8 cellular contexts compared by ENCODE assay signal in genomic region chr16:1781758-1782407, GRCh38. TPM values are rescaled to one million over a fixed set of nuclear protein-coding genes. Genes with fewer than 3 reads are reported as not detected.
A peak's percentile ranks its signal among the peaks of the same experiment; 100 is the strongest.
DNase-seq lines count a peak whose midpoint lies in the region; ATAC-seq lines count a peak whose summit lies in the region.

No MANE protein-coding gene starts in this region.

- no peaks in the 10 kb centered on the region for H3K27me3 ChIP-seq in mucosa of stomach (ENCODE audit: control insufficient read depth, insufficient read depth, low read length)
- no peaks in the 10 kb centered on the region for H3K27me3 ChIP-seq in aorta (ENCODE audit: control insufficient read depth in 1 of 2, insufficient read depth in 2 of 2, low read length in 1 of 2)

- peak overlapping the region; percentile 62 for H3K9ac ChIP-seq in mucosa of stomach (ENCODE audit: low read length)

- WGBS in aorta, 2 donors, result 1% methylated on average over 50 to 70 of the region's 70 CpGs

- peak overlapping the region; percentile 88 to 89 for H3K4me3 Mint-ChIP-seq in effector memory CD8-positive, alpha-beta T cell

- H3K36me3 ChIP-seq in mucosa of stomach (ENCODE audit: control insufficient read depth, insufficient read depth, low read length), result no peaks in the 10 kb centered on the region
- H3K36me3 ChIP-seq in aorta (ENCODE audit: control insufficient read depth in 1 of 2, insufficient read depth in 2 of 2, low read length in 1 of 2), result peaks cover 0 to 5% of the 10 kb centered on the region in 2 donors

- no peaks in the 10 kb centered on the region for H3K9me3 ChIP-seq in mucosa of stomach (ENCODE audit: control insufficient read depth, low read length)
- H3K9me3 ChIP-seq in aorta (ENCODE audit: control insufficient read depth, low read length), result no peaks in the 10 kb centered on the region

- H3K27me3 Mint-ChIP-seq in effector memory CD8-positive, alpha-beta T cell, result no peaks in the 10 kb centered on the region

- H3K27ac Mint-ChIP-seq in effector memory CD8-positive, alpha-beta T cell, result peak overlapping the region; percentile 88 to 94

- intact Hi-C loops in aorta (cut with DNase I), result loop anchor here in 1 of 2 donors (5.0 kb wide), 2 partner anchors 45 to 475 kb away; partner anchors contain the start of genes FAHD1, HAGH and UBE2I

- H3K36me3 Mint-ChIP-seq in effector memory CD8-positive, alpha-beta T cell (ENCODE audit: insufficient read depth), result peaks cover 40% of the 10 kb centered on the region

- H3K4me3 ChIP-seq in mucosa of stomach (ENCODE audit: low read length), result peak overlapping the region; percentile 41
- H3K4me3 ChIP-seq in aorta (ENCODE audit: low read length in 2 of 2), result peak overlapping the region; percentile 68 to 77

- H3K9me3 Mint-ChIP-seq in effector memory CD8-positive, alpha-beta T cell, result no peaks in the 10 kb centered on the region

- DNase-seq in NOMO-1 (lab: John Stamatoyannopoulos, UW; ENCODE audit: unreplicated experiment in 2 of 2) (peak; percentile 37 to 41), NOMO-1 treated with dmso at 0.1 percent for 144 hours (lab: John Stamatoyannopoulos, UW; ENCODE audit: unreplicated experiment) (no peak), T-helper 1 cell (peak in 4 of 5 donors; percentile 21 to 34 (median 24)), aorta (peak in 1 of 2 donors; percentile 64)
- peak; percentile 28 to 40 (median 34) for DNase-seq in effector memory CD8-positive, alpha-beta T cell

- ATAC-seq in HG02973 (IDR thresholded peaks at IDR 0.05; ENCODE audit: unreplicated experiment), result peak; percentile 9
- ATAC-seq in effector memory CD8-positive, alpha-beta T cell (replicated peaks), result peak; percentile 16
- ATAC-seq in aorta (ENCODE audit: low FRiP score), result peak; percentile 6
- ATAC-seq in GM21786 (IDR thresholded peaks at IDR 0.05; ENCODE audit: unreplicated experiment), result no peak

- H3K4me1 Mint-ChIP-seq in effector memory CD8-positive, alpha-beta T cell (ENCODE audit: low read depth in 2 of 2), result peaks cover 19 to 21% of the 10 kb centered on the region in 2 donors

- H3K4me1 ChIP-seq in mucosa of stomach (ENCODE audit: control insufficient read depth, insufficient read depth, low read length) (peaks cover 9% of the 10 kb centered on the region), aorta (ENCODE audit: control insufficient read depth in 1 of 2, insufficient read depth in 2 of 2, low read length in 2 of 2) (no peaks in the 10 kb centered on the region)

- H3K27ac ChIP-seq in aorta (ENCODE audit: low read depth in 1 of 2, low read length in 2 of 2), result peak overlapping the region in 1 of 2 donors; percentile 34

RNA-seq across cellular contexts. Expression of gene SPSB3, which starts 0.5 kb away (rescaled TPM):
- total RNA-seq in aorta, result 10 to 100 TPM; 33.6 to 33.7 TPM
- 100 to 1,000 TPM in 1 of 2 donors, 10 to 100 TPM in 1; 25.8 to 322 TPM for polyA plus RNA-seq in aorta

RNA-seq across cellular contexts. Expression of gene NUBP2, which starts 0.9 kb away (rescaled TPM):
- 10 to 100 TPM; 30.7 to 32.9 TPM for total RNA-seq in aorta
- 10 to 100 TPM; 55.3 to 92.4 TPM for polyA plus RNA-seq in aorta

RNA-seq across cellular contexts. Expression of gene MRPS34, which starts 8.9 kb away (rescaled TPM):
- total RNA-seq in aorta, result 10 to 100 TPM; 36.5 to 40.5 TPM
- 10 to 100 TPM; 67.7 to 74.2 TPM for polyA plus RNA-seq in aorta

RNA-seq across cellular contexts. Expression of gene EME2, which starts 9.3 kb away (rescaled TPM):
- total RNA-seq in aorta, result 10 to 100 TPM; 15.8 to 23.7 TPM
- polyA plus RNA-seq in aorta, result 10 to 100 TPM in 1 of 2 donors, 1 to 10 TPM in 1; 1.6 to 20.6 TPM

RNA-seq across cellular contexts. Expression of gene NME3, which starts 10.5 kb away (rescaled TPM):
- 10 to 100 TPM; 33.0 to 62.8 TPM for total RNA-seq in aorta
- 100 to 1,000 TPM in 1 of 2 donors, 10 to 100 TPM in 1; 61.0 to 379 TPM for polyA plus RNA-seq in aorta
